In the genomic region with DNA sequence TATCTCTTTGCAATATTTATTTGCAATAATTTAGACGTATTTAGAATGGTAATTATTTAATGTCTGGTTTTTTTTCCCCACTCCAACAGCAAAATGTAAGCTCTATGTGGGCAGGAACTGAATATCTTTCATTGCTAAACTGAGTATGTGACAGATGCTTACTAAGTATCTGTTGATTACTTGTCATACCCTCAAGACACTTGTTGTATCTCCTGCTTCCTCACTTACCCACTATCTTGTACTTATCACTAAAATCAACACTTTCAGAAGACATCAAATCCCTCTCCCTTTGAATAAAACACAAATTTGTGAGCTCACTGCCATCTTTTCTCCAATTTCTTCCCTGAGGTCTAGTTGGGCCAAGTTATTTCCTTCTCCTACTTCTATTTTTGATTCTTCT, we compare ENCODE assay signal across 17 cellular contexts. TPM values are rescaled to one million over a fixed set of nuclear protein-coding genes. Genes with fewer than 3 reads are reported as not detected.
DNase-seq lines count a peak whose midpoint lies in the region; ATAC-seq and TF ChIP-seq lines count a peak whose summit lies in the region.
"Had no signal": no experiment of that assay in that cellular context is flagged by ENCODE, and none has a peak within 500 bp of the region (broad histone marks: within the 10 kb centered on the region; RNA-seq: fewer than 3 reads in every experiment).

No MANE protein-coding gene starts in this region.

- no peaks in the 10 kb centered on the region for H3K27me3 Mint-ChIP-seq in activated CD4-positive, alpha-beta T cell treated with anti-CD3 and anti-CD28 coated beads for 36 hours
- no peaks in the 10 kb centered on the region for H3K27me3 Mint-ChIP-seq in natural killer cell treated with Interleukin-12 subunit alpha and Interleukin-12 subunit beta and Interleukin-15 and Interleukin-18, amount 100 ng/mL, for 72 hours
- no peaks in the 10 kb centered on the region for H3K27me3 Mint-ChIP-seq in natural killer cell (ENCODE audit: low read depth in 2 of 2)
- no peaks in the 10 kb centered on the region for H3K27me3 Mint-ChIP-seq in activated naive CD8-positive, alpha-beta T cell treated with anti-CD3 and anti-CD28 coated beads, Interleukin-2, amount 50 U/mL, for 24 hours

- DNase-seq in activated CD4-positive, alpha-beta T cell treated with anti-CD3 and anti-CD28 coated beads for 36 hours, result no peak
- DNase-seq in activated CD4-positive, alpha-beta T cell treated with anti-CD3 and anti-CD28 coated beads, Interleukin-2, amount 50 U/mL, for 4 hours, result no peak
- no peak for DNase-seq in natural killer cell treated with Interleukin-12 subunit alpha and Interleukin-12 subunit beta and Interleukin-15 and Interleukin-18, amount 100 ng/mL, for 72 hours (ENCODE audit: low spot score)
- DNase-seq in natural killer cell, result no peak
- no peak for DNase-seq in activated naive CD8-positive, alpha-beta T cell treated with anti-CD3 and anti-CD28 coated beads, Interleukin-2, amount 50 U/mL, for 24 hours
- DNase-seq in stimulated activated CD4-positive, alpha-beta T cell treated with anti-CD3 and anti-CD28 coated beads, Interleukin-1b, Interleukin-23, amount 100 ng/mL, for 48 hours, result no peak
- no peak for DNase-seq in iPS-NIHi7 (ENCODE audit: extremely low spot score)
- DNase-seq: 8988T, COR-L47, HCEC 1CT, NCI-H1417, NCI-H1930, NCI-H2171, NCI-H774, Peyer's patch had no signal

- peaks cover 51% of the 10 kb centered on the region for H3K4me1 Mint-ChIP-seq in activated CD4-positive, alpha-beta T cell treated with anti-CD3 and anti-CD28 coated beads for 36 hours
- H3K4me1 Mint-ChIP-seq in natural killer cell treated with Interleukin-12 subunit alpha and Interleukin-12 subunit beta and Interleukin-15 and Interleukin-18, amount 100 ng/mL, for 72 hours (ENCODE audit: low read depth in 2 of 2), result peaks cover 4 to 6% of the 10 kb centered on the region in 2 donors
- H3K4me1 Mint-ChIP-seq in natural killer cell, result peaks cover 5 to 6% of the 10 kb centered on the region in 2 donors
- peaks cover 40% of the 10 kb centered on the region for H3K4me1 Mint-ChIP-seq in activated naive CD8-positive, alpha-beta T cell treated with anti-CD3 and anti-CD28 coated beads, Interleukin-2, amount 50 U/mL, for 24 hours

- peaks cover 32% of the 10 kb centered on the region for H3K36me3 Mint-ChIP-seq in activated CD4-positive, alpha-beta T cell treated with anti-CD3 and anti-CD28 coated beads for 36 hours (ENCODE audit: low read depth)
- H3K36me3 Mint-ChIP-seq in natural killer cell treated with Interleukin-12 subunit alpha and Interleukin-12 subunit beta and Interleukin-15 and Interleukin-18, amount 100 ng/mL, for 72 hours, result peaks cover 18% of the 10 kb centered on the region
- peaks cover 13% of the 10 kb centered on the region for H3K36me3 Mint-ChIP-seq in natural killer cell
- H3K36me3 Mint-ChIP-seq in activated naive CD8-positive, alpha-beta T cell treated with anti-CD3 and anti-CD28 coated beads, Interleukin-2, amount 50 U/mL, for 24 hours (ENCODE audit: low read depth), result peaks cover 37% of the 10 kb centered on the region

- no peak for TF ChIP-seq CTCF in natural killer cell (IDR thresholded peaks at IDR 0.05)

- POLR2A ChIA-PET in activated CD4-positive, alpha-beta T cell treated with anti-CD3 and anti-CD28 coated beads for 36 hours (lab: Charles Lee), result interaction anchor here (1.0 kb wide), 2 partner anchors 19 to 20 kb away, joined by 3 read pairs; no protein-coding TSS in a partner anchor

- ATAC-seq in activated CD4-positive, alpha-beta T cell treated with anti-CD3 and anti-CD28 coated beads for 36 hours, result no peak
- ATAC-seq in natural killer cell treated with Interleukin-12 subunit alpha and Interleukin-12 subunit beta and Interleukin-15 and Interleukin-18, amount 100 ng/mL, for 72 hours, result no peak
- ATAC-seq in natural killer cell (no peak), GM18868 (IDR thresholded peaks at IDR 0.05; ENCODE audit: unreplicated experiment) (no peak)
- ATAC-seq in activated naive CD8-positive, alpha-beta T cell treated with anti-CD3 and anti-CD28 coated beads, Interleukin-2, amount 50 U/mL, for 24 hours, result no peak

- CTCF ChIA-PET in activated CD4-positive, alpha-beta T cell treated with anti-CD3 and anti-CD28 coated beads for 36 hours (lab: Charles Lee), result interaction anchor here (0.8 to 5.1 kb wide), 17 partner anchors 7 to 484 kb away, joined by 3 to 44 read pairs (median 19); no protein-coding TSS in a partner anchor

- intact Hi-C loops in activated CD4-positive, alpha-beta T cell treated with anti-CD3 and anti-CD28 coated beads for 36 hours (cut with DNase I, micrococcal nuclease), result loop anchor here in 1 of 2 experiments (5.0 to 10.0 kb wide), 2 partner anchors 51 to 373 kb away; no protein-coding TSS in a partner anchor
- intact Hi-C loops in natural killer cell (cut with micrococcal nuclease), result no loop called here

- H3K27ac Mint-ChIP-seq in activated CD4-positive, alpha-beta T cell treated with anti-CD3 and anti-CD28 coated beads for 36 hours, result peak overlapping the region; percentile 74
- peak overlapping the region; percentile 13 to 22 for H3K27ac Mint-ChIP-seq in natural killer cell treated with Interleukin-12 subunit alpha and Interleukin-12 subunit beta and Interleukin-15 and Interleukin-18, amount 100 ng/mL, for 72 hours
- no peak overlapping the region for H3K27ac Mint-ChIP-seq in natural killer cell
- peak overlapping the region; percentile 38 for H3K27ac Mint-ChIP-seq in activated naive CD8-positive, alpha-beta T cell treated with anti-CD3 and anti-CD28 coated beads, Interleukin-2, amount 50 U/mL, for 24 hours

- H3K4me3 Mint-ChIP-seq in activated CD4-positive, alpha-beta T cell treated with anti-CD3 and anti-CD28 coated beads for 36 hours, result no peak overlapping the region
- no peak overlapping the region for H3K4me3 Mint-ChIP-seq in natural killer cell treated with Interleukin-12 subunit alpha and Interleukin-12 subunit beta and Interleukin-15 and Interleukin-18, amount 100 ng/mL, for 72 hours
- H3K4me3 Mint-ChIP-seq in natural killer cell, result no peak overlapping the region
- no peak overlapping the region for H3K4me3 Mint-ChIP-seq in activated naive CD8-positive, alpha-beta T cell treated with anti-CD3 and anti-CD28 coated beads, Interleukin-2, amount 50 U/mL, for 24 hours

- peaks cover 7% of the 10 kb centered on the region for H3K9me3 Mint-ChIP-seq in activated CD4-positive, alpha-beta T cell treated with anti-CD3 and anti-CD28 coated beads for 36 hours (ENCODE audit: low read depth)
- no peaks in the 10 kb centered on the region for H3K9me3 Mint-ChIP-seq in natural killer cell treated with Interleukin-12 subunit alpha and Interleukin-12 subunit beta and Interleukin-15 and Interleukin-18, amount 100 ng/mL, for 72 hours
- H3K9me3 Mint-ChIP-seq in natural killer cell, result no peaks in the 10 kb centered on the region
- no peaks in the 10 kb centered on the region for H3K9me3 Mint-ChIP-seq in activated naive CD8-positive, alpha-beta T cell treated with anti-CD3 and anti-CD28 coated beads, Interleukin-2, amount 50 U/mL, for 24 hours

RNA-seq across cellular contexts. Expression of a gene that starts 30.3 kb away (rescaled TPM):
- 10 to 100 TPM; 22.6 to 26.8 TPM for total RNA-seq in activated CD4-positive, alpha-beta T cell treated with anti-CD3 and anti-CD28 coated beads for 36 hours
- total RNA-seq in natural killer cell treated with Interleukin-12 subunit alpha and Interleukin-12 subunit beta and Interleukin-15 and Interleukin-18, amount 100 ng/mL, for 72 hours, result 10 to 100 TPM; 18.7 to 19.7 TPM
- 10 to 100 TPM; 24.4 to 32.8 (median 25.0) TPM for total RNA-seq in natural killer cell

RNA-seq across cellular contexts. Expression of a gene that starts 30.7 kb away (rescaled TPM):
- total RNA-seq in activated CD4-positive, alpha-beta T cell treated with anti-CD3 and anti-CD28 coated beads for 36 hours, result 10 to 100 TPM; 72.2 to 89.9 TPM
- total RNA-seq in natural killer cell treated with Interleukin-12 subunit alpha and Interleukin-12 subunit beta and Interleukin-15 and Interleukin-18, amount 100 ng/mL, for 72 hours, result 10 to 100 TPM in 1 of 2 donors, 1 to 10 TPM in 1; 2.1 to 16.0 TPM
- 1 to 10 TPM in 2 of 3 donors, under 1 TPM in 1; 0.49 to 7.7 (median 4.1) TPM for total RNA-seq in natural killer cell
- total RNA-seq: LHCN-M2 had no signal

RNA-seq across cellular contexts. Expression of a gene that starts 50.7 kb away (rescaled TPM):
- 10 to 100 TPM; 15.9 to 17.3 TPM for total RNA-seq in activated CD4-positive, alpha-beta T cell treated with anti-CD3 and anti-CD28 coated beads for 36 hours
- 10 to 100 TPM in 1 of 2 donors, 1 to 10 TPM in 1; 9.9 to 16.6 TPM for total RNA-seq in natural killer cell treated with Interleukin-12 subunit alpha and Interleukin-12 subunit beta and Interleukin-15 and Interleukin-18, amount 100 ng/mL, for 72 hours
- 10 to 100 TPM; 19.0 to 25.9 (median 21.6) TPM for total RNA-seq in natural killer cell

Comparison
In these comparisons a context has a peak if more than half of its experiments do, and no peak if none do; other contexts are left out.
1. H3K27ac Mint-ChIP-seq: peak in activated CD4-positive, alpha-beta T cell treated with anti-CD3 and anti-CD28 coated beads for 36 hours (single experiment), natural killer cell treated with Interleukin-12 subunit alpha and Interleukin-12 subunit beta and Interleukin-15 and Interleukin-18, amount 100 ng/mL, for 72 hours (2 of 2) and activated naive CD8-positive, alpha-beta T cell treated with anti-CD3 and anti-CD28 coated beads, Interleukin-2, amount 50 U/mL, for 24 hours (single experiment); none in natural killer cell (0 of 2).
2. RNA of a gene that starts 30.7 kb away (total RNA-seq): 72.2 to 89.9 TPM in activated CD4-positive, alpha-beta T cell treated with anti-CD3 and anti-CD28 coated beads for 36 hours; 2.1 to 16.0 TPM in natural killer cell treated with Interleukin-12 subunit alpha and Interleukin-12 subunit beta and Interleukin-15 and Interleukin-18, amount 100 ng/mL, for 72 hours and 0.49 to 7.7 TPM in natural killer cell; every median in the first group is over 4 times any median in the second.